In genomic region chr4:128232719-128233118, GRCh38 we compare ENCODE assay signal across 18 cellular contexts. TPM values are rescaled to one million over a fixed set of nuclear protein-coding genes. Genes with fewer than 3 reads are reported as not detected.
DNase-seq lines count a peak whose midpoint lies in the region; ATAC-seq and TF ChIP-seq lines count a peak whose summit lies in the region.
"Had no signal": no experiment of that assay in that cellular context is flagged by ENCODE, and none has a peak within 500 bp of the region (broad histone marks: within the 10 kb centered on the region; RNA-seq: fewer than 3 reads in every experiment).

No MANE protein-coding gene starts in this region.

- no peak for TF ChIP-seq CTCF in MCF 10A (IDR thresholded peaks at IDR 0.05; ENCODE audit: unreplicated experiment)
- no peak for TF ChIP-seq CTCF in breast epithelium (IDR thresholded peaks at IDR 0.05)
- TF ChIP-seq CTCF in epithelial cell of esophagus (IDR thresholded peaks at IDR 0.05; ENCODE audit: insufficient read depth, low read depth, low read length, missing control alignments) = no peak
- TF ChIP-seq CTCF in Calu3 (IDR thresholded peaks at IDR 0.05; ENCODE audit: unreplicated experiment) = no peak

- no peak overlapping the region for H3K27ac ChIP-seq in breast epithelium
- H3K27ac ChIP-seq: 22Rv1 had no signal

- no peak for TF ChIP-seq POLR2A in breast epithelium (IDR thresholded peaks at IDR 0.05)

- no peak overlapping the region for H3K4me3 ChIP-seq in breast epithelium
- H3K4me3 ChIP-seq in epithelial cell of esophagus (ENCODE audit: low read length) = no peak overlapping the region
- H3K4me3 ChIP-seq: GM23338 had no signal

- H3K9me3 ChIP-seq in breast epithelium = no peaks in the 10 kb centered on the region

- H3K27ac Mint-ChIP-seq in MCF 10A (ENCODE audit: low read depth, unreplicated experiment) = peak overlapping the region; percentile 69
- no peak overlapping the region for H3K27ac Mint-ChIP-seq in Calu3 (ENCODE audit: unreplicated experiment)
- H3K27ac Mint-ChIP-seq: CD4-positive, CD25-positive, alpha-beta regulatory T cell; CD8-positive, alpha-beta T cell; GM23338; H9 had no signal

- CTCF ChIA-PET in MCF 10A (lab: Yijun Ruan, JAX) = no interaction called here
- CTCF ChIA-PET in Calu3 (lab: Charles Lee) = no interaction called here

- DNase-seq in MCF 10A (ENCODE audit: unreplicated experiment) = no peak
- DNase-seq in breast epithelium (ENCODE audit: low spot score in 2 of 2) = no peak
- DNase-seq in epithelial cell of esophagus (ENCODE audit: low read depth) = peak; percentile 28
- peak; percentile 16 for DNase-seq in kidney tubule cell (ENCODE audit: low spot score)
- no peak for DNase-seq in NCI-H128 (lab: John Stamatoyannopoulos, UW; ENCODE audit: unreplicated experiment)
- no peak for DNase-seq in ecto neural progenitor cell (ENCODE audit: low spot score)
- no peak for DNase-seq in Calu3
- DNase-seq: C1 segment of cervical spinal cord; Caco-2; CD4-positive, CD25-positive, alpha-beta regulatory T cell; CD8-positive, alpha-beta T cell; DMS53; DMS79 treated with DMSO at 0.1 percent for 48 hours; H9 had no signal

- no peaks in the 10 kb centered on the region for H3K9me3 Mint-ChIP-seq in MCF 10A (ENCODE audit: unreplicated experiment)
- peaks cover 3% of the 10 kb centered on the region for H3K9me3 Mint-ChIP-seq in Calu3 (ENCODE audit: low read depth, unreplicated experiment)
- H3K9me3 Mint-ChIP-seq: CD8-positive, alpha-beta T cell; GM23338 had no signal

- POLR2A ChIA-PET in MCF 10A (lab: Yijun Ruan, JAX) = interaction anchor here (0.7 to 0.8 kb wide), 2 partner anchors 13 to 106 kb away, joined by 3 read pairs; no protein-coding TSS in a partner anchor

- H3K27me3 ChIP-seq in breast epithelium = no peaks in the 10 kb centered on the region

- H3K4me3 Mint-ChIP-seq in MCF 10A (ENCODE audit: unreplicated experiment) (no peak overlapping the region), Calu3 (ENCODE audit: low read depth, unreplicated experiment) (no peak overlapping the region)
- H3K4me3 Mint-ChIP-seq: CD4-positive, CD25-positive, alpha-beta regulatory T cell; CD8-positive, alpha-beta T cell; GM23338; H9 had no signal

- H3K4me1 ChIP-seq in breast epithelium = no peaks in the 10 kb centered on the region
- H3K4me1 ChIP-seq: Caco-2 had no signal

- peaks cover 10% of the 10 kb centered on the region for H3K4me1 Mint-ChIP-seq in MCF 10A (ENCODE audit: insufficient read depth, unreplicated experiment)
- H3K4me1 Mint-ChIP-seq in Calu3 (ENCODE audit: low read depth, unreplicated experiment) = peaks cover 16% of the 10 kb centered on the region
- H3K4me1 Mint-ChIP-seq: CD4-positive, CD25-positive, alpha-beta regulatory T cell; H9 had no signal

- ATAC-seq in GM21360 (IDR thresholded peaks at IDR 0.05; ENCODE audit: unreplicated experiment) = no peak
- ATAC-seq: CD8-positive, alpha-beta T cell; GM23338; HCT116 had no signal

- H3K36me3 Mint-ChIP-seq in MCF 10A (ENCODE audit: insufficient read depth, unreplicated experiment) = no peaks in the 10 kb centered on the region
- no peaks in the 10 kb centered on the region for H3K36me3 Mint-ChIP-seq in Calu3 (ENCODE audit: insufficient read depth, unreplicated experiment)
- H3K36me3 Mint-ChIP-seq: CD4-positive, CD25-positive, alpha-beta regulatory T cell; CD8-positive, alpha-beta T cell had no signal

- H3K27me3 Mint-ChIP-seq in MCF 10A (ENCODE audit: insufficient read depth, unreplicated experiment) (no peaks in the 10 kb centered on the region), Calu3 (ENCODE audit: unreplicated experiment) (no peaks in the 10 kb centered on the region)

- intact Hi-C loops in MCF 10A (cut with micrococcal nuclease) = no loop called here
- intact Hi-C loops in breast epithelium (cut with DNase I; ENCODE audit: low total_unique reads) = no loop called here
- intact Hi-C loops in Calu3 (cut with micrococcal nuclease; ENCODE audit: unreplicated experiment) = no loop called here

- H3K36me3 ChIP-seq in breast epithelium = no peaks in the 10 kb centered on the region

- BruUV-seq in MCF 10A (replicated peaks; lab: Mats Ljungman, UMichigan) (no TSS peak), Calu3 (replicated peaks; lab: Mats Ljungman, UMichigan) (no TSS peak)

RNA-seq across cellular contexts. Expression of gene PGRMC2, which starts 54.9 kb away (rescaled TPM):
- total RNA-seq in MCF 10A (2022) (54.3 and 68.5 TPM in 2 replicates), breast epithelium (10 to 100 TPM; 34.7 to 51.2 (median 47.5) TPM), Calu3 (2022) (54.5 and 55.5 TPM in 2 replicates)

Comparison
In these comparisons a context has a peak if more than half of its experiments do, and no peak if none do; other contexts are left out.
1. DNase-seq: peak in epithelial cell of esophagus (single experiment) and kidney tubule cell (single experiment); none in MCF 10A (single experiment), breast epithelium (0 of 2), NCI-H128 (single experiment), ecto neural progenitor cell (single experiment) and Calu3 (single experiment).